ENCODE assay signal across 17 cellular contexts in genomic region chr12:25323774-25324086, GRCh38.
DNase-seq lines count a peak whose midpoint lies in the region; ATAC-seq, FAIRE-seq and TF ChIP-seq lines count a peak whose summit lies in the region.
"Had no signal": no experiment of that assay in that cellular context is flagged by ENCODE, and none has a peak within 500 bp of the region (broad histone marks: within the 10 kb centered on the region; RNA-seq: fewer than 3 reads in every experiment).

No MANE protein-coding gene starts in this region.

- peak overlapping the region; percentile 14; the same call in 1 of the 2 replicates for H3K9ac ChIP-seq in Karpas-422 (ENCODE audit: low read length)
- H3K9ac ChIP-seq in GM12878 (ENCODE audit: control insufficient read depth, insufficient read depth, low read length) = no peak overlapping the region

- H4K20me1 ChIP-seq in Karpas-422 (ENCODE audit: insufficient read depth, low read depth, low read length) = no peaks in the 10 kb centered on the region
- H4K20me1 ChIP-seq in GM12878 (ENCODE audit: control insufficient read depth, insufficient read depth) = no peaks in the 10 kb centered on the region

- no peak for ATAC-seq in activated CD8-positive, alpha-beta memory T cell treated with anti-CD3 and anti-CD28 coated beads, Interleukin-2, amount 10 ng/mL, durations not matched to agents 7 days and 5 days
- ATAC-seq in GM12878 (peak; percentile 14), HG03135 (IDR thresholded peaks at IDR 0.05; ENCODE audit: unreplicated experiment) (no peak)
- peak; percentile 54 for ATAC-seq in stimulated activated naive CD8-positive, alpha-beta T cell treated with anti-CD3 and anti-CD28 coated beads, Interleukin-15, Interleukin-2, amounts not matched to agents 100 U/mL and 50 U/mL, for 24 hours
- ATAC-seq: left colon, mucosa of descending colon had no signal

- H3K4me1 Mint-ChIP-seq in activated CD8-positive, alpha-beta memory T cell treated with anti-CD3 and anti-CD28 coated beads, Interleukin-2, amount 10 ng/mL, durations not matched to agents 7 days and 5 days = peaks cover 53% of the 10 kb centered on the region
- H3K4me1 Mint-ChIP-seq in glutamatergic neuron (ENCODE audit: low read depth, unreplicated experiment) = no peaks in the 10 kb centered on the region

- 82% methylated on average over 1 of the region's 1 CpG for WGBS in GM12878 (ENCODE audit: insufficient coverage, insufficient replicate concordance, low lambda C conversion rate, missing lambda C conversion rate)

- RAD21 ChIA-PET in GM12878 (lab: Charles Lee; ENCODE audit: unreplicated experiment) = interaction anchor here (0.7 to 3.1 kb wide), 10 partner anchors 9 to 83 kb away, joined by 3 to 18 read pairs (median 4); partner anchors contain the start of gene KRAS

- BruUV-seq in GM12878 (replicated peaks; lab: Mats Ljungman, UMichigan) = no TSS peak

- TF ChIP-seq POLR2A in GM12878 (IDR thresholded peaks at IDR 0.05; ENCODE audit: low read depth, low read length) = no peak

- peaks cover 2% of the 10 kb centered on the region for H3K36me3 Mint-ChIP-seq in activated CD8-positive, alpha-beta memory T cell treated with anti-CD3 and anti-CD28 coated beads, Interleukin-2, amount 10 ng/mL, durations not matched to agents 7 days and 5 days
- no peaks in the 10 kb centered on the region for H3K36me3 Mint-ChIP-seq in glutamatergic neuron (ENCODE audit: unreplicated experiment)

- FAIRE-seq in GM12878 (lab: Jason Lieb, UNC) = no peak

- no peak for TF ChIP-seq RAD21 in GM12878 (IDR thresholded peaks at IDR 0.05; ENCODE audit: insufficient read depth, low read depth, low read length)

- peaks cover 76% of the 10 kb centered on the region for H3K4me1 ChIP-seq in Karpas-422 (ENCODE audit: low read length)
- H3K4me1 ChIP-seq in GM12878 (ENCODE audit: control insufficient read depth, insufficient read depth, low read length) = peaks cover 40% of the 10 kb centered on the region
- H3K4me1 ChIP-seq: stomach had no signal

- H3K36me3 ChIP-seq in Karpas-422 (ENCODE audit: insufficient read depth, low read length) (no peaks in the 10 kb centered on the region), GM12878 (ENCODE audit: control insufficient read depth in 2 of 2, insufficient read depth in 2 of 2, low read length in 1 of 2) (no peaks in the 10 kb centered on the region)
- H3K36me3 ChIP-seq: stomach had no signal

- TF ChIP-seq EP300 in GM12878 (IDR thresholded peaks at IDR 0.05; ENCODE audit: borderline replicate concordance in 1 of 2, control insufficient read depth in 1 of 2, low read depth in 2 of 2, low read length in 2 of 2) = no peak

- SMC1A ChIA-PET in GM12878 (lab: Charles Lee; ENCODE audit: uncharacterized antibody, unreplicated experiment) = interaction anchor here (0.8 to 7.6 kb wide), 8 partner anchors 11 to 86 kb away, joined by 3 to 86 read pairs (median 6); no protein-coding TSS in a partner anchor

- H3K27ac ChIP-seq in Karpas-422 (ENCODE audit: low read length) (0 out of 2 replicates have a peak overlapping the region, but pooled peaks have one; percentile 15), GM12878 (ENCODE audit: control insufficient read depth, insufficient read depth) (no peak overlapping the region)
- H3K27ac ChIP-seq: stomach had no signal

- no peaks in the 10 kb centered on the region for H3K9me2 ChIP-seq in Karpas-422 (replicated peaks; ENCODE audit: insufficient read depth, low read length)

- H3K4me3 Mint-ChIP-seq in activated CD8-positive, alpha-beta memory T cell treated with anti-CD3 and anti-CD28 coated beads, Interleukin-2, amount 10 ng/mL, durations not matched to agents 7 days and 5 days = peak overlapping the region; percentile 5
- H3K4me3 Mint-ChIP-seq in glutamatergic neuron (ENCODE audit: unreplicated experiment) = no peak overlapping the region

- no peaks in the 10 kb centered on the region for H3K9me3 ChIP-seq in Karpas-422 (ENCODE audit: low read length)
- no peaks in the 10 kb centered on the region for H3K9me3 ChIP-seq in GM12878 (replicated peaks; ENCODE audit: control insufficient read depth, insufficient read depth, low read length)
- H3K9me3 ChIP-seq: Caco-2, mucosa of descending colon, stomach had no signal

- no peaks in the 10 kb centered on the region for H3K27me3 ChIP-seq in Karpas-422 (ENCODE audit: low read length)
- no peaks in the 10 kb centered on the region for H3K27me3 ChIP-seq in GM12878 (replicated peaks in 1 of 2; ENCODE audit: control insufficient read depth in 2 of 2, insufficient read depth in 2 of 2, low read length in 1 of 2)
- H3K27me3 ChIP-seq: stomach had no signal

- in situ Hi-C loops in GM12878 (cut with MboI) = no loop called here

- no peaks in the 10 kb centered on the region for H3K9me3 Mint-ChIP-seq in activated CD8-positive, alpha-beta memory T cell treated with anti-CD3 and anti-CD28 coated beads, Interleukin-2, amount 10 ng/mL, durations not matched to agents 7 days and 5 days (ENCODE audit: low read depth)
- no peaks in the 10 kb centered on the region for H3K9me3 Mint-ChIP-seq in glutamatergic neuron (ENCODE audit: unreplicated experiment)

- DNase-seq in activated CD8-positive, alpha-beta memory T cell treated with anti-CD3 and anti-CD28 coated beads, Interleukin-2, amount 10 ng/mL, durations not matched to agents 7 days and 5 days = no peak
- no peak for DNase-seq in activated CD8-positive, alpha-beta memory T cell treated with anti-CD3 and anti-CD28 coated beads for 24 hours
- DNase-seq in Karpas-422 (peak; percentile 46), GM12878 (ENCODE audit: low read depth, low spot score) (no peak), glutamatergic neuron (no peak), GM20000 (ENCODE audit: low spot score) (no peak)
- DNase-seq in stimulated activated naive CD8-positive, alpha-beta T cell treated with anti-CD3 and anti-CD28 coated beads, Interleukin-15, Interleukin-2, amounts not matched to agents 100 U/mL and 50 U/mL, for 24 hours = no peak
- DNase-seq: activated CD4-positive, CD25-positive, alpha-beta regulatory T cell treated with anti-CD3 and anti-CD28 coated beads, Interleukin-2, amount 50 U/mL, for 72 hours; activated effector memory CD4-positive, alpha-beta T cell treated with Interleukin-2 at 50 U/mL for 16 hours; Caco-2; hippocampal formation; left colon; mucosa of descending colon; NCI-H2029 treated with DMSO at 0.1 percent for 48 hours; NCI-H526 treated with DMSO at 0.1 percent for 48 hours; stomach had no signal

- H2AFZ ChIP-seq in Karpas-422 (ENCODE audit: low read length) (peak overlapping the region; percentile 90), GM12878 (ENCODE audit: control insufficient read depth, low read depth, low read length) (no peak overlapping the region)

- TF ChIP-seq CTCF in GM12878 (IDR thresholded peaks at IDR 0.05 in 2 of 3, conservative IDR thresholded peaks at IDR 0.05 in 1 of 3; ENCODE audit: control insufficient read depth in 2 of 3, extremely low read depth in 1 of 3, insufficient read depth in 1 of 3, low read depth in 3 of 3, low read length in 3 of 3) (no peak), glutamatergic neuron (IDR thresholded peaks at IDR 0.05; ENCODE audit: partially characterized antibody, unreplicated experiment) (no peak), GM20000 (IDR thresholded peaks at IDR 0.05; ENCODE audit: extremely low read depth, missing control alignments) (no peak)

- CTCF ChIA-PET in activated CD8-positive, alpha-beta memory T cell treated with anti-CD3 and anti-CD28 coated beads, Interleukin-2, amount 10 ng/mL, durations not matched to agents 7 days and 5 days (lab: Charles Lee) = interaction anchor here (0.9 to 2.7 kb wide), 3 partner anchors 11 to 69 kb away, joined by 3 to 14 read pairs (median 3); no protein-coding TSS in a partner anchor
- CTCF ChIA-PET in GM12878 (lab: Yijun Ruan, JAX) = interaction anchor here (0.9 to 2.5 kb wide), 7 partner anchors 9 to 169 kb away, joined by 3 to 10 read pairs (median 5); no protein-coding TSS in a partner anchor

- no peak overlapping the region for H3K4me3 ChIP-seq in Karpas-422 (ENCODE audit: low read length)
- H3K4me3 ChIP-seq in GM12878 = no peak overlapping the region
- H3K4me3 ChIP-seq: mucosa of descending colon, stomach had no signal

- H3K4me2 ChIP-seq in Karpas-422 (ENCODE audit: low read depth, low read length, poor library complexity, severe bottlenecking) = peak overlapping the region; percentile 33
- H3K4me2 ChIP-seq in GM12878 (ENCODE audit: control insufficient read depth, insufficient read depth) = peak overlapping the region; percentile 44

- intact Hi-C loops in GM12878 (cut with micrococcal nuclease; ENCODE audit: unreplicated experiment) = loop anchor here (5.0 kb wide), 1 partner anchor 321 kb away; no protein-coding TSS in a partner anchor

- peak overlapping the region; percentile 44 for H3K27ac Mint-ChIP-seq in activated CD8-positive, alpha-beta memory T cell treated with anti-CD3 and anti-CD28 coated beads, Interleukin-2, amount 10 ng/mL, durations not matched to agents 7 days and 5 days
- H3K27ac Mint-ChIP-seq in glutamatergic neuron (ENCODE audit: unreplicated experiment) = no peak overlapping the region

- no peaks in the 10 kb centered on the region for H3K79me2 ChIP-seq in Karpas-422 (ENCODE audit: low read length)
- no peaks in the 10 kb centered on the region for H3K79me2 ChIP-seq in GM12878 (ENCODE audit: control insufficient read depth, insufficient read depth, low read length)

- no peaks in the 10 kb centered on the region for H3K27me3 Mint-ChIP-seq in activated CD8-positive, alpha-beta memory T cell treated with anti-CD3 and anti-CD28 coated beads, Interleukin-2, amount 10 ng/mL, durations not matched to agents 7 days and 5 days
- H3K27me3 Mint-ChIP-seq in glutamatergic neuron (ENCODE audit: unreplicated experiment) = no peaks in the 10 kb centered on the region

- POLR2A ChIA-PET in GM12878 (lab: Charles Lee) = interaction anchor here (0.8 to 1.4 kb wide), 2 partner anchors 9 to 84 kb away, joined by 4 to 6 read pairs; no protein-coding TSS in a partner anchor

TF ChIP-seq in GM12878, 131 proteins besides CTCF, POLR2A, EP300 and RAD21 (continues in another document):
- TF ChIP-seq NR2C1 (IDR thresholded peaks at IDR 0.05) (no peak), RCOR1 (conservative IDR thresholded peaks at IDR 0.05; ENCODE audit: low read depth, low read length) (no peak), EGR1 (IDR thresholded peaks at IDR 0.05; ENCODE audit: borderline replicate concordance in 1 of 2, low read depth in 2 of 2, low read length in 2 of 2) (no peak), TCF7 (IDR thresholded peaks at IDR 0.05; ENCODE audit: borderline replicate concordance) (peak; percentile 81; the same call in 1 of the 2 replicates), SMAD1 (IDR thresholded peaks at IDR 0.05; ENCODE audit: low read depth, partially characterized antibody) (no peak), TCF12 (IDR thresholded peaks at IDR 0.05; ENCODE audit: low read depth, low read length) (0 out of 2 replicates have a peak, but pooled peaks have one; percentile 19)

Comparison
In these comparisons a context has a peak if more than half of its experiments do, and no peak if none do; other contexts are left out.
1. ATAC-seq: peak in GM12878 (single experiment) and stimulated activated naive CD8-positive, alpha-beta T cell treated with anti-CD3 and anti-CD28 coated beads, Interleukin-15, Interleukin-2, amounts not matched to agents 100 U/mL and 50 U/mL, for 24 hours (single experiment); none in activated CD8-positive, alpha-beta memory T cell treated with anti-CD3 and anti-CD28 coated beads, Interleukin-2, amount 10 ng/mL, durations not matched to agents 7 days and 5 days (single experiment) and HG03135 (single experiment).